27 cellular contexts compared by ENCODE assay signal in the genomic region with DNA sequence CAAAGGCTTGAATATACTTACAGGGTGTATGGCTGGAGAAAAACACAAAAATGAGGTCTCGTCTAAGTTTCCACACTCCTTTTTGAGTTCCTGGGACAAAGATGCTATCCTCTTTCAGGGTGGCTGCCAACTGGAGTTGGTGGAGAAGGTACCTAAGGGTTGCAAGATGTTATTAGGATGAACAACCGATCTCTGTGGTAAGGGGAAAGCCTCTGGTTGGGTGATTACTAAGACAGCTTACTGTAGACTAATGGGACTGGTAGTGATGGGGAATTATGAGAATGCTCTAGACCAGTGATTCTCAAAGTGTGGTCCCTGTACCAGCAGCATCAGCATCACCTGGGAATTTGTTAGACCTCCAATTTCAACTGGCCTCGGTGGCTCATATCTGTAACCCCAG. TPM values are rescaled to one million over a fixed set of nuclear protein-coding genes. Genes with fewer than 3 reads are reported as not detected.
DNase-seq lines count a peak whose midpoint lies in the region; TF ChIP-seq lines count a peak whose summit lies in the region.
"Had no signal": no experiment of that assay in that cellular context is flagged by ENCODE, and none has a peak within 500 bp of the region (broad histone marks: within the 10 kb centered on the region; RNA-seq: fewer than 3 reads in every experiment).

No MANE protein-coding gene starts in this region.

- H3K4me2 ChIP-seq in OCI-LY3 (ENCODE audit: low read length), result peak overlapping the region; percentile 59
- H3K4me2 ChIP-seq: SK-N-SH, smooth muscle cell had no signal

- H3K27ac ChIP-seq in OCI-LY3 (ENCODE audit: low read length) (peak overlapping the region; percentile 63), spleen (peak overlapping the region in 6 of 8 donors; percentile 4 to 79 (median 46))
- H3K27ac ChIP-seq: gastrocnemius medialis, right atrium auricular region had no signal

- H3K27me3 Mint-ChIP-seq in activated naive CD4-positive, alpha-beta T cell treated with anti-CD3 and anti-CD28 coated beads for 36 hours (ENCODE audit: low read depth), result no peaks in the 10 kb centered on the region
- no peaks in the 10 kb centered on the region for H3K27me3 Mint-ChIP-seq in activated T-helper 2 cell treated with anti-CD3 and anti-CD28 coated beads, Interferon-gamma antibody, Interleukin-2, Interleukin-4, amounts not matched to agents 10 μg/mL and 5 μg/mL and 100 μg/mL, durations not matched to agents 14 hours and 24 hours and 36 hours (ENCODE audit: low read depth)
- H3K27me3 Mint-ChIP-seq: dendritic cell treated with granulocyte-macrophage colony-stimulating factor and Interleukin-4, amounts not matched to agents 40 ng/mL and 50 ng/mL, for 4 days had no signal

- CTCF ChIA-PET in activated naive CD4-positive, alpha-beta T cell treated with anti-CD3 and anti-CD28 coated beads for 36 hours (lab: Charles Lee), result no interaction called here

- H3K27me3 ChIP-seq in OCI-LY3 (ENCODE audit: low read depth, low read length), result no peaks in the 10 kb centered on the region
- no peaks in the 10 kb centered on the region for H3K27me3 ChIP-seq in spleen (replicated peaks in 1 of 7)
- H3K27me3 ChIP-seq: gastrocnemius medialis, MG63, right atrium auricular region, upper lobe of left lung had no signal

- no peak for TF ChIP-seq POLR2A in spleen (IDR thresholded peaks at IDR 0.05)

- H4K20me1 ChIP-seq in OCI-LY3 (ENCODE audit: insufficient read depth, low read length), result no peaks in the 10 kb centered on the region

- H2AFZ ChIP-seq in OCI-LY3 (ENCODE audit: low read depth, low read length), result no peak overlapping the region

- H3K4me3 Mint-ChIP-seq in activated naive CD4-positive, alpha-beta T cell treated with anti-CD3 and anti-CD28 coated beads for 36 hours, result no peak overlapping the region
- no peak overlapping the region for H3K4me3 Mint-ChIP-seq in activated T-helper 2 cell treated with anti-CD3 and anti-CD28 coated beads, Interferon-gamma antibody, Interleukin-2, Interleukin-4, amounts not matched to agents 10 μg/mL and 5 μg/mL and 100 μg/mL, durations not matched to agents 14 hours and 24 hours and 36 hours (ENCODE audit: low read depth)
- H3K4me3 Mint-ChIP-seq: dendritic cell treated with granulocyte-macrophage colony-stimulating factor and Interleukin-4, amounts not matched to agents 40 ng/mL and 50 ng/mL, for 4 days had no signal

- DNase-seq in activated naive CD4-positive, alpha-beta T cell treated with anti-CD3 and anti-CD28 coated beads for 36 hours, result no peak
- DNase-seq in activated naive CD4-positive, alpha-beta T cell treated with Interleukin-2 at 50 U/mL for 16 hours, result no peak
- DNase-seq in activated T-helper 2 cell treated with anti-CD3 and anti-CD28 coated beads, Interferon-gamma antibody, Interleukin-2, Interleukin-4, amounts not matched to agents 10 μg/mL and 5 μg/mL and 100 μg/mL, durations not matched to agents 14 hours and 24 hours and 36 hours (ENCODE audit: low spot score), result no peak
- DNase-seq in spleen (no peak), NCI-H524 (lab: John Stamatoyannopoulos, UW) (no peak), kidney tubule cell (ENCODE audit: low spot score) (no peak)
- DNase-seq: activated T-cell treated with anti-CD3 and anti-CD28 coated beads, Interleukin-2, amount 50 U/mL, for 4 hours; Calu3; DND-41; gastrocnemius medialis; HCEC 1CT; KBM-7; MG63; NCI-H1105 treated with DMSO at 0.1 percent for 48 hours; NCI-H2029 treated with DMSO at 0.1 percent for 48 hours; NCI-H69; SK-N-SH; stimulated activated CD4-positive, alpha-beta T cell treated with anti-CD3 and anti-CD28 coated beads, Interleukin-2, amount 100 ng/mL, for 24 hours; substantia nigra; T-helper 9 cell; upper lobe of left lung had no signal

- H3K36me3 Mint-ChIP-seq in activated naive CD4-positive, alpha-beta T cell treated with anti-CD3 and anti-CD28 coated beads for 36 hours (ENCODE audit: low read depth), result peaks cover 61% of the 10 kb centered on the region
- H3K36me3 Mint-ChIP-seq in activated T-helper 2 cell treated with anti-CD3 and anti-CD28 coated beads, Interferon-gamma antibody, Interleukin-2, Interleukin-4, amounts not matched to agents 10 μg/mL and 5 μg/mL and 100 μg/mL, durations not matched to agents 14 hours and 24 hours and 36 hours (ENCODE audit: low read depth), result peaks cover 69% of the 10 kb centered on the region

- peak overlapping the region; percentile 12; the same call in 1 of the 2 replicates for H3K9ac ChIP-seq in OCI-LY3 (ENCODE audit: low read length)
- H3K9ac ChIP-seq: SK-N-SH had no signal

- H3K4me1 Mint-ChIP-seq in activated naive CD4-positive, alpha-beta T cell treated with anti-CD3 and anti-CD28 coated beads for 36 hours (ENCODE audit: low read depth), result peaks cover 38% of the 10 kb centered on the region
- H3K4me1 Mint-ChIP-seq in activated T-helper 2 cell treated with anti-CD3 and anti-CD28 coated beads, Interferon-gamma antibody, Interleukin-2, Interleukin-4, amounts not matched to agents 10 μg/mL and 5 μg/mL and 100 μg/mL, durations not matched to agents 14 hours and 24 hours and 36 hours (ENCODE audit: low read depth), result peaks cover 30% of the 10 kb centered on the region

- intact Hi-C loops in activated naive CD4-positive, alpha-beta T cell treated with anti-CD3 and anti-CD28 coated beads for 36 hours (cut with micrococcal nuclease), result loop anchor here (1.0 kb wide), 1 partner anchor 100 kb away; no protein-coding TSS in a partner anchor
- intact Hi-C loops in activated T-helper 2 cell treated with anti-CD3 and anti-CD28 coated beads, Interferon-gamma antibody, Interleukin-2, Interleukin-4, amounts not matched to agents 10 μg/mL and 5 μg/mL and 100 μg/mL, durations not matched to agents 14 hours and 24 hours and 36 hours (cut with micrococcal nuclease), result no loop called here
- intact Hi-C loops in spleen (cut with DNase I; ENCODE audit: low total_unique reads), result no loop called here

- peak overlapping the region; percentile 6 for H3K27ac Mint-ChIP-seq in activated naive CD4-positive, alpha-beta T cell treated with anti-CD3 and anti-CD28 coated beads for 36 hours
- H3K27ac Mint-ChIP-seq in activated T-helper 2 cell treated with anti-CD3 and anti-CD28 coated beads, Interferon-gamma antibody, Interleukin-2, Interleukin-4, amounts not matched to agents 10 μg/mL and 5 μg/mL and 100 μg/mL, durations not matched to agents 14 hours and 24 hours and 36 hours, result peak overlapping the region; percentile 29
- H3K27ac Mint-ChIP-seq: dendritic cell treated with granulocyte-macrophage colony-stimulating factor and Interleukin-4, amounts not matched to agents 40 ng/mL and 50 ng/mL, for 4 days had no signal

- H3K9me3 ChIP-seq in OCI-LY3 (ENCODE audit: insufficient read depth, low read length) (no peaks in the 10 kb centered on the region), spleen (no peaks in the 10 kb centered on the region)
- H3K9me3 ChIP-seq: gastrocnemius medialis, MG63, right atrium auricular region, SK-N-SH, upper lobe of left lung had no signal

- H3K4me1 ChIP-seq in OCI-LY3 (ENCODE audit: low read length) (peaks cover 27% of the 10 kb centered on the region), spleen (peaks cover 8 to 34% (median 25%) of the 10 kb centered on the region in 6 donors)

- WGBS in spleen, 5 donors, result 80 to 94% (median 82%) methylated on average over 3 of the region's 3 CpGs

- H3K36me3 ChIP-seq in OCI-LY3 (replicated peaks; ENCODE audit: low read depth, low read length) (peaks cover 43% of the 10 kb centered on the region), spleen (peaks cover 0 to 84% (median 68%) of the 10 kb centered on the region in 6 donors)

- peaks cover 6% of the 10 kb centered on the region for H3K79me2 ChIP-seq in OCI-LY3 (ENCODE audit: low read length)

- H3K9me3 Mint-ChIP-seq in activated naive CD4-positive, alpha-beta T cell treated with anti-CD3 and anti-CD28 coated beads for 36 hours, result no peaks in the 10 kb centered on the region
- H3K9me3 Mint-ChIP-seq in activated T-helper 2 cell treated with anti-CD3 and anti-CD28 coated beads, Interferon-gamma antibody, Interleukin-2, Interleukin-4, amounts not matched to agents 10 μg/mL and 5 μg/mL and 100 μg/mL, durations not matched to agents 14 hours and 24 hours and 36 hours, result no peaks in the 10 kb centered on the region
- H3K9me3 Mint-ChIP-seq: activated T-cell treated with anti-CD3 and anti-CD28 coated beads, Interleukin-2, amount 50 U/mL, for 4 hours; dendritic cell treated with granulocyte-macrophage colony-stimulating factor and Interleukin-4, amounts not matched to agents 40 ng/mL and 50 ng/mL, for 4 days had no signal

- TF ChIP-seq CTCF in OCI-LY3 (IDR thresholded peaks at IDR 0.05; ENCODE audit: low read depth, low read length) (no peak), spleen (IDR thresholded peaks at IDR 0.05 in 8 of 11, conservative IDR thresholded peaks at IDR 0.05 in 3 of 11) (no peak)

- peak overlapping the region; percentile 23; the same call in 1 of the 2 replicates for H3K4me3 ChIP-seq in OCI-LY3 (ENCODE audit: low read length)
- H3K4me3 ChIP-seq in spleen, result no peak overlapping the region
- H3K4me3 ChIP-seq: gastrocnemius medialis, MG63, right atrium auricular region, smooth muscle cell, upper lobe of left lung had no signal

RNA-seq across cellular contexts. Expression of a gene that starts 6.0 kb away (rescaled TPM):
- total RNA-seq in activated naive CD4-positive, alpha-beta T cell treated with anti-CD3 and anti-CD28 coated beads for 36 hours, result 10 to 100 TPM; 45.3 to 47.5 TPM
- 45.3 and 54.0 TPM in 2 replicates for total RNA-seq in activated T-helper 2 cell treated with anti-CD3 and anti-CD28 coated beads, Interferon-gamma antibody, Interleukin-2, Interleukin-4, amounts not matched to agents 10 μg/mL and 5 μg/mL and 100 μg/mL, durations not matched to agents 14 hours and 24 hours and 36 hours
- total RNA-seq in spleen, result 100 to 1,000 TPM in 1 of 7 donors, 10 to 100 TPM in 6; 42.5 to 120 (median 65.5) TPM
- 10 to 100 TPM; 13.2 to 18.3 (median 14.5) TPM for polyA plus RNA-seq in spleen

RNA-seq across cellular contexts. Expression of a gene that starts 30.3 kb away (rescaled TPM):
- 100 to 1,000 TPM; 371 to 385 TPM for total RNA-seq in activated naive CD4-positive, alpha-beta T cell treated with anti-CD3 and anti-CD28 coated beads for 36 hours
- 256 and 269 TPM in 2 replicates for total RNA-seq in activated T-helper 2 cell treated with anti-CD3 and anti-CD28 coated beads, Interferon-gamma antibody, Interleukin-2, Interleukin-4, amounts not matched to agents 10 μg/mL and 5 μg/mL and 100 μg/mL, durations not matched to agents 14 hours and 24 hours and 36 hours
- total RNA-seq in spleen, result 10 to 100 TPM; 85.2 to 97.7 (median 89.6) TPM
- 10 to 100 TPM; 63.7 to 88.0 (median 83.2) TPM for polyA plus RNA-seq in spleen

RNA-seq across cellular contexts. Expression of a gene that starts 30.5 kb away (rescaled TPM):
- total RNA-seq in activated naive CD4-positive, alpha-beta T cell treated with anti-CD3 and anti-CD28 coated beads for 36 hours, result 10 to 100 TPM; 78.6 to 79.0 TPM
- 73.6 and 77.6 TPM in 2 replicates for total RNA-seq in activated T-helper 2 cell treated with anti-CD3 and anti-CD28 coated beads, Interferon-gamma antibody, Interleukin-2, Interleukin-4, amounts not matched to agents 10 μg/mL and 5 μg/mL and 100 μg/mL, durations not matched to agents 14 hours and 24 hours and 36 hours
- 10 to 100 TPM; 66.5 to 90.1 (median 75.4) TPM for total RNA-seq in spleen
- 10 to 100 TPM; 42.8 to 71.0 (median 64.4) TPM for polyA plus RNA-seq in spleen

RNA-seq across cellular contexts. Expression of a gene that starts 50.9 kb away (rescaled TPM):
- total RNA-seq in activated naive CD4-positive, alpha-beta T cell treated with anti-CD3 and anti-CD28 coated beads for 36 hours, result 10 to 100 TPM; 63.3 to 66.8 TPM
- 69.2 and 69.4 TPM in 2 replicates for total RNA-seq in activated T-helper 2 cell treated with anti-CD3 and anti-CD28 coated beads, Interferon-gamma antibody, Interleukin-2, Interleukin-4, amounts not matched to agents 10 μg/mL and 5 μg/mL and 100 μg/mL, durations not matched to agents 14 hours and 24 hours and 36 hours
- total RNA-seq in spleen, result 100 to 1,000 TPM; 111 to 133 (median 119) TPM
- 100 to 1,000 TPM in 2 of 3 donors, 10 to 100 TPM in 1; 86.6 to 169 (median 130) TPM for polyA plus RNA-seq in spleen

RNA-seq across cellular contexts. Expression of a gene that starts 59.7 kb away (rescaled TPM):
- total RNA-seq in activated naive CD4-positive, alpha-beta T cell treated with anti-CD3 and anti-CD28 coated beads for 36 hours, result not detected
- total RNA-seq in activated T-helper 2 cell treated with anti-CD3 and anti-CD28 coated beads, Interferon-gamma antibody, Interleukin-2, Interleukin-4, amounts not matched to agents 10 μg/mL and 5 μg/mL and 100 μg/mL, durations not matched to agents 14 hours and 24 hours and 36 hours, result not detected in 2 replicates
- not detected for total RNA-seq in spleen
- under 1 TPM in 1 of 3 donors, not detected in 2; 0.06 TPM for polyA plus RNA-seq in spleen
- total RNA-seq: activated T-cell treated with anti-CD3 and anti-CD28 coated beads, Interleukin-2, amount 50 U/mL, for 4 hours; Calu3; gastrocnemius medialis; lung microvascular endothelial cell; right atrium auricular region; smooth muscle cell; upper lobe of left lung had no signal
- polyA plus RNA-seq: BJ, SK-N-SH, smooth muscle cell had no signal
